8 cellular contexts compared by ENCODE assay signal in the genomic region with DNA sequence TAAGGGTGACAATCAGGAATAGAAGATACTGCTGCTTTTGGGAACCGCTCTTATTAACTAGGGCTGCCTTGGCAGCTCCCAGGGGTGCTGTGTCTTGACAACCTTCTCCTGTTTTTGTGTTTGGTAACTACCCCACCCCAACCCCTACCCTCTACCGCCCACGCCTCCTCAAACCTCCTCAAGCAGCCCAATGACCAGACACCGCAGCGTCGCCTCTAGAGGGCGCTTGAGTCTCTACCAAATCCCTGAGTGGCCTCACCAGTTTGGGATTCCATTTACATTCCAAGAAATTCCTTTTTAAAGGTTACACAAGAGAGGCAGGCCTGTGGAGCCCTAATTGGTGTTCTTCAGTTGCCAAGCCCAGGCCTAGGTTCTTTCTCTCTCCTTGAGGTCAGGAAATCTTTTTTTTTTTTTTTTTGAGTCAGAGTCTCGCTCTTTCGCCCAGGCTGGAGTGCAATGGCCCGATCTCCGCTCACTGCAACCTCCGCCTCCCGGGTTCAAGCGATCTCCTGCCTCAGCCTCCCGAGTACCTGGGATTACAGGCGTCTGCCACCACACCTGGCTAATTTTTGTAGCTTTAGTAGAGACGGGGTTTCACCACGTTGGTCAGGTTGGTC.
DNase-seq lines count a peak whose midpoint lies in the region; ATAC-seq and TF ChIP-seq lines count a peak whose summit lies in the region.

No MANE protein-coding gene starts in this region.

- DNase-seq in NCI-H2029 (lab: John Stamatoyannopoulos, UW): peak; percentile 65
- no peak for DNase-seq in NCI-H2029 treated with DMSO at 0.1 percent for 48 hours (lab: John Stamatoyannopoulos, UW)
- peak in 51 of 76 experiments; percentile 3 to 52 (median 24) for DNase-seq in HUDEP-2 (lab: John Stamatoyannopoulos, UW; ENCODE audit: unreplicated experiment in 76 of 76)
- DNase-seq in erythroblast (lab: John Stamatoyannopoulos, UW): peak; percentile 53 to 72
- DNase-seq in uterus: peak in 1 of 2 donors; percentile 20

- H3K4me3 ChIP-seq in mucosa of stomach (ENCODE audit: low read length) (no peak overlapping the region), uterus (no peak overlapping the region)

- TF ChIP-seq POLR2A in erythroblast (IDR thresholded peaks at IDR 0.05; ENCODE audit: low read length) (no peak), uterus (IDR thresholded peaks at IDR 0.05) (no peak)

- TF ChIP-seq CTCF in VCaP (conservative IDR thresholded peaks at IDR 0.05): peak; percentile 81
- TF ChIP-seq CTCF in uterus (IDR thresholded peaks at IDR 0.05): peak in 3 of 4 experiments; percentile 21 to 45 (median 38)

- H3K27me3 ChIP-seq in mucosa of stomach (ENCODE audit: control insufficient read depth, insufficient read depth, low read length) (no peaks in the 10 kb centered on the region), uterus (no peaks in the 10 kb centered on the region)

- H3K27ac ChIP-seq in VCaP (peak overlapping the region; percentile 80; the same call in 1 of the 2 replicates), uterus (peak overlapping the region in 1 of 2 donors; percentile 37)

- H3K4me1 ChIP-seq in mucosa of stomach (ENCODE audit: control insufficient read depth, insufficient read depth, low read length) (peaks cover 49% of the 10 kb centered on the region), uterus (no peaks in the 10 kb centered on the region)

- no peaks in the 10 kb centered on the region for H3K36me3 ChIP-seq in mucosa of stomach (ENCODE audit: control insufficient read depth, insufficient read depth, low read length)
- H3K36me3 ChIP-seq in uterus: no peaks in the 10 kb centered on the region

- peak overlapping the region; percentile 0 for H3K9ac ChIP-seq in mucosa of stomach (ENCODE audit: low read length)

- intact Hi-C loops in uterus (cut with DNase I; ENCODE audit: low total_unique reads): no loop called here

- H3K9me3 ChIP-seq in mucosa of stomach (ENCODE audit: control insufficient read depth, low read length) (no peaks in the 10 kb centered on the region), uterus (no peaks in the 10 kb centered on the region)

- ATAC-seq in HG02884 (IDR thresholded peaks at IDR 0.05; ENCODE audit: unreplicated experiment): no peak
